ENCODE assay signal across 9 cellular contexts in genomic region chr10:122879339-122880273, GRCh38. TPM values are rescaled to one million over a fixed set of nuclear protein-coding genes. Genes with fewer than 3 reads are reported as not detected.
DNase-seq lines count a peak whose midpoint lies in the region; ATAC-seq and TF ChIP-seq lines count a peak whose summit lies in the region.
"Had no signal": no experiment of that assay in that cellular context is flagged by ENCODE, and none has a peak within 500 bp of the region (broad histone marks: within the 10 kb centered on the region; RNA-seq: fewer than 3 reads in every experiment).

FAM24B (minus strand) TSS chr10:122879581; CDS start chr10:122850515, 29,066 bp downstream.

- TF ChIP-seq CTCF in 22Rv1 (IDR thresholded peaks at IDR 0.05): peak; percentile 10; the same call in 1 of the 2 replicates
- TF ChIP-seq CTCF in chondrocyte (IDR thresholded peaks at IDR 0.05): no peak
- TF ChIP-seq CTCF in kidney epithelial cell (IDR thresholded peaks at IDR 0.05; ENCODE audit: insufficient read depth, low read length, poor library complexity, severe bottlenecking): no peak

- H3K9me3 Mint-ChIP-seq in chondrocyte (ENCODE audit: low read depth): no peaks in the 10 kb centered on the region

- H3K36me3 ChIP-seq in kidney epithelial cell (ENCODE audit: control insufficient read depth, insufficient read depth, low read length): no peaks in the 10 kb centered on the region
- H3K36me3 ChIP-seq: BLaER1 had no signal

- peak within 1 kb of the TSS; percentile 69 for H3K4me3 ChIP-seq in kidney epithelial cell (ENCODE audit: low read depth, low read length)
- H3K4me3 ChIP-seq: BLaER1 had no signal

- DNase-seq in NCI-H2227 treated with DMSO at 0.1 percent for 48 hours (lab: John Stamatoyannopoulos, UW) (peak; percentile 92), chondrocyte (ENCODE audit: low spot score) (peak; percentile 86), kidney epithelial cell (ENCODE audit: low read depth) (peak; percentile 97)
- DNase-seq in stimulated activated CD4-positive, alpha-beta T cell treated with anti-CD3 and anti-CD28 coated beads, Interleukin-2, amount 100 ng/mL, for 4 hours (ENCODE audit: low read depth): peak; percentile 95

- no peak within 1 kb of the TSS for H3K27ac Mint-ChIP-seq in chondrocyte (ENCODE audit: unreplicated experiment)

- no peaks in the 10 kb centered on the region for H3K27me3 ChIP-seq in kidney epithelial cell (ENCODE audit: control insufficient read depth, insufficient read depth, low read length)
- H3K27me3 ChIP-seq: BLaER1 had no signal

- H3K4me1 Mint-ChIP-seq in chondrocyte (ENCODE audit: low read depth): no peaks in the 10 kb centered on the region

- H3K36me3 Mint-ChIP-seq in chondrocyte (ENCODE audit: low read depth): no peaks in the 10 kb centered on the region

- ATAC-seq in GM18858 (IDR thresholded peaks at IDR 0.05; ENCODE audit: unreplicated experiment) (peak; percentile 52), HG03095 (IDR thresholded peaks at IDR 0.05; ENCODE audit: unreplicated experiment) (peak; percentile 70)
- ATAC-seq in activated CD4-positive, CD25-positive, alpha-beta regulatory T cell treated with anti-CD3 and anti-CD28 coated beads, Interleukin-2, amount 50 U/mL, for 24 hours: peak; percentile 79 to 81

- peak within 1 kb of the TSS; percentile 21 for H3K4me3 Mint-ChIP-seq in chondrocyte (ENCODE audit: unreplicated experiment)

- H3K27me3 Mint-ChIP-seq in chondrocyte (ENCODE audit: low read depth): peaks cover 20% of the 10 kb centered on the region

- peak within 1 kb of the TSS; percentile 95 for H3K27ac ChIP-seq in 22Rv1
- H3K27ac ChIP-seq: BLaER1 had no signal

RNA-seq across cellular contexts. Expression of gene FAM24B, which starts in this region (rescaled TPM):
- total RNA-seq in chondrocyte (not detected in 3 replicates), kidney epithelial cell (14.6 and 18.2 TPM in 2 replicates)

Comparison
In these comparisons a context has a peak if more than half of its experiments do, and no peak if none do; other contexts are left out.
1. Peak in every context shown above with its lines: DNase-seq, ATAC-seq, H3K4me3 ChIP-seq and H3K27ac ChIP-seq.
2. RNA of gene FAM24B (total RNA-seq): 14.6 to 18.2 TPM in kidney epithelial cell; not detected in chondrocyte; every median in the first group is over 10 times any median in the second.
3. Peak in DNase-seq in chondrocyte; RNA of the gene not detected or under 1 TPM.